In genomic region chr2:55137024-55137958, GRCh38 we compare ENCODE assay signal across 11 cellular contexts.
DNase-seq lines count a peak whose midpoint lies in the region; TF ChIP-seq lines count a peak whose summit lies in the region.
"Had no signal": no experiment of that assay in that cellular context is flagged by ENCODE, and none has a peak within 500 bp of the region (broad histone marks: within the 10 kb centered on the region; RNA-seq: fewer than 3 reads in every experiment).

No MANE protein-coding gene starts in this region.

- H4K91ac ChIP-seq in trophoblast cell (ENCODE audit: low read depth, low read length) = no peak overlapping the region

- no peaks in the 10 kb centered on the region for H3K79me1 ChIP-seq in trophoblast cell (ENCODE audit: low read length)

- H3K9me3 ChIP-seq in OCI-LY3 (ENCODE audit: insufficient read depth, low read length) = no peaks in the 10 kb centered on the region
- H3K9me3 ChIP-seq in trophoblast cell (ENCODE audit: insufficient read depth, low read depth, low read length) = no peaks in the 10 kb centered on the region
- no peaks in the 10 kb centered on the region for H3K9me3 ChIP-seq in spleen

- intact Hi-C loops in head of caudate nucleus (cut with DNase I) (no loop called here), spleen (cut with DNase I; ENCODE audit: low total_unique reads) (no loop called here)

- H2AFZ ChIP-seq in OCI-LY3 (ENCODE audit: low read depth, low read length) = no peak overlapping the region
- no peak overlapping the region for H2AFZ ChIP-seq in trophoblast cell (ENCODE audit: insufficient read depth, low read length, poor library complexity)

- H3K27me3 ChIP-seq in OCI-LY3 (ENCODE audit: low read depth, low read length) (no peaks in the 10 kb centered on the region), trophoblast cell (ENCODE audit: insufficient read depth, low read length) (no peaks in the 10 kb centered on the region), spleen (replicated peaks in 1 of 7) (no peaks in the 10 kb centered on the region)

- peak overlapping the region; percentile 80 for H3K4me2 ChIP-seq in OCI-LY3 (ENCODE audit: low read length)
- H3K4me2 ChIP-seq in trophoblast cell (ENCODE audit: low read length) = peak overlapping the region; percentile 5

- H3K18ac ChIP-seq in trophoblast cell (ENCODE audit: low read length) = no peak overlapping the region

- H2BK120ac ChIP-seq in trophoblast cell (ENCODE audit: insufficient read depth, low read length, poor library complexity) = no peak overlapping the region

- H2BK5ac ChIP-seq in trophoblast cell (ENCODE audit: low read depth, low read length, poor library complexity) = no peak overlapping the region

- H3K79me2 ChIP-seq in OCI-LY3 (ENCODE audit: low read length) (no peaks in the 10 kb centered on the region), trophoblast cell (ENCODE audit: control insufficient read depth, insufficient read depth, low read length, poor library complexity) (no peaks in the 10 kb centered on the region)

- H3K27ac ChIP-seq in OCI-LY3 (ENCODE audit: low read length) = no peak overlapping the region
- H3K27ac ChIP-seq in trophoblast cell (ENCODE audit: low read depth, low read length) = no peak overlapping the region
- peak overlapping the region in 3 of 8 donors; percentile 28 to 59 (median 54) for H3K27ac ChIP-seq in spleen

- no peak overlapping the region for H4K12ac ChIP-seq in trophoblast cell (ENCODE audit: low read depth, low read length)

- H4K20me1 ChIP-seq in OCI-LY3 (ENCODE audit: insufficient read depth, low read length) = no peaks in the 10 kb centered on the region

- no peak overlapping the region for H2AK5ac ChIP-seq in trophoblast cell (ENCODE audit: low read length)

- H3K9ac ChIP-seq in OCI-LY3 (ENCODE audit: low read length) (peak overlapping the region; percentile 23; the same call in 1 of the 2 replicates), trophoblast cell (ENCODE audit: low read length) (no peak overlapping the region)

- no peak overlapping the region for H3K23ac ChIP-seq in trophoblast cell (ENCODE audit: low read length)

- H3K4me3 ChIP-seq in OCI-LY3 (ENCODE audit: low read length) (peak overlapping the region; percentile 59), trophoblast cell (ENCODE audit: low read depth, low read length) (no peak overlapping the region), spleen (peak overlapping the region in 1 of 8 donors; percentile 9)

- no peak for TF ChIP-seq POLR2A in spleen (IDR thresholded peaks at IDR 0.05)

- H4K8ac ChIP-seq in trophoblast cell (ENCODE audit: low read depth, low read length) = no peak overlapping the region

- H3K4me1 ChIP-seq in OCI-LY3 (ENCODE audit: low read length) (peaks cover 47% of the 10 kb centered on the region), trophoblast cell (ENCODE audit: control insufficient read depth in 1 of 2, insufficient read depth in 2 of 2, low read length in 2 of 2) (peaks cover 5 to 8% of the 10 kb centered on the region in 2 experiments), spleen (peaks cover 22 to 50% (median 43%) of the 10 kb centered on the region in 6 donors)

- H2BK12ac ChIP-seq in trophoblast cell (ENCODE audit: low read length) = no peak overlapping the region

- no peak overlapping the region for H3K4ac ChIP-seq in trophoblast cell (ENCODE audit: low read depth, low read length)

- DNase-seq in CD1c-positive myeloid dendritic cell (ENCODE audit: extremely low spot score) (peak; percentile 87), head of caudate nucleus (peak in 35 of 42 donors; percentile 30 to 83 (median 57)), trophoblast cell (peak; percentile 8 to 47), NCI-H2171 treated with DMSO at 0.1 percent for 48 hours (lab: John Stamatoyannopoulos, UW) (no peak), spleen (no peak), NCI-H128 (lab: John Stamatoyannopoulos, UW; ENCODE audit: unreplicated experiment) (no peak), SW480 (ENCODE audit: low spot score) (no peak)
- DNase-seq: kidney, NCI-H1048, PC-3 had no signal

- no peak overlapping the region for H3K14ac ChIP-seq in trophoblast cell (ENCODE audit: low read length)

- no peaks in the 10 kb centered on the region for H3K36me3 ChIP-seq in OCI-LY3 (replicated peaks; ENCODE audit: low read depth, low read length)
- no peaks in the 10 kb centered on the region for H3K36me3 ChIP-seq in trophoblast cell (ENCODE audit: control insufficient read depth in 1 of 2, insufficient read depth in 2 of 2, low read length in 2 of 2)
- no peaks in the 10 kb centered on the region for H3K36me3 ChIP-seq in spleen

- WGBS in trophoblast cell (ENCODE audit: extremely low coverage, insufficient coverage, insufficient read length) = no CpG with 5 or more reads among the region's 23 CpGs
- WGBS in spleen, 5 donors = 61 to 74% (median 66%) methylated on average over 23 of the region's 23 CpGs

- no peak for TF ChIP-seq CTCF in OCI-LY3 (IDR thresholded peaks at IDR 0.05; ENCODE audit: low read depth, low read length)
- no peak for TF ChIP-seq CTCF in spleen (IDR thresholded peaks at IDR 0.05 in 8 of 11, conservative IDR thresholded peaks at IDR 0.05 in 3 of 11)

Comparison
In these comparisons a context has a peak if more than half of its experiments do, and no peak if none do; other contexts are left out.
1. DNase-seq: peak in CD1c-positive myeloid dendritic cell (single experiment), head of caudate nucleus (35 of 42) and trophoblast cell (2 of 2); none in NCI-H2171 treated with DMSO at 0.1 percent for 48 hours (single experiment), spleen (single experiment), NCI-H128 (single experiment) and SW480 (single experiment).